ENCODE assay signal across 34 cellular contexts in the genomic region with DNA sequence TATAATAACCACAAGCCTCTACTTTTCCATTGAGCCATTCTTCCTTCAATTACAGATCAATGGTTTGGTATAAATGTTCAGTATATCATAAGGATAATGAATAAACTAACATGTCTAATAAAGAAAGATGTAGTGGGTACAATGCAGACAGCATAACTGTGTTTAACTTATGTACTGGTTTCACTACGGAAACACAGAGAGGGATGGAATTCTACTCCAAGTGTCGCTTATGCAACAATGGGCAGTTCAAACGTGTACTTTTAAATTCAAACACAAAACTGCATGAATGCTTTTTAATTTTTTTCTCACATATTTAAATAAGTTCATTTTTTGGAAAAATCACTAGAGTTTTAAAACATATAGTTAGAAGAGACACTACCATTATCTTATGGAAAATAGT.
"Had no signal": no experiment of that assay in that cellular context is flagged by ENCODE, and none has a peak within 500 bp of the region (broad histone marks: within the 10 kb centered on the region; RNA-seq: fewer than 3 reads in every experiment).

No MANE protein-coding gene starts in this region.

- DNase-seq: activated CD4-positive, alpha-beta T cell treated with anti-CD3 and anti-CD28 coated beads for 1 hour; activated CD4-positive, alpha-beta T cell treated with anti-CD3 and anti-CD28 coated beads for 4 hours; activated CD4-positive, alpha-beta T cell treated with anti-CD3 and anti-CD28 coated beads, Interleukin-2, amount 10 ng/mL, durations not matched to agents 7 days and 5 days; activated CD4-positive, alpha-beta T cell treated with anti-CD3 and anti-CD28 coated beads, Interleukin-2, amount 50 U/mL, for 4 hours; activated CD8-positive, alpha-beta memory T cell treated with anti-CD3 and anti-CD28 coated beads for 24 hours; activated CD8-positive, alpha-beta memory T cell treated with anti-CD3 and anti-CD28 coated beads, Interleukin-2, amount 50 U/mL, for 4 hours; activated CD8-positive, alpha-beta T cell treated with anti-CD3 and anti-CD28 coated beads for 36 hours; activated effector memory CD4-positive, alpha-beta T cell treated with anti-CD3 and anti-CD28 coated beads, Interleukin-2, amount 50 U/mL, for 16 hours; activated naive CD4-positive, alpha-beta T cell treated with anti-CD3 and anti-CD28 coated beads for 36 hours; activated naive CD8-positive, alpha-beta T cell treated with anti-CD3 and anti-CD28 coated beads for 36 hours; activated naive CD8-positive, alpha-beta T cell treated with anti-CD3 and anti-CD28 coated beads, Interleukin-2, amount 50 U/mL, for 24 hours; activated T-cell treated with anti-CD3 and anti-CD28 coated beads, Interleukin-2, amount 50 U/mL, for 1 hour; activated T-cell treated with anti-CD3 and anti-CD28 coated beads, Interleukin-2, amount 50 U/mL, for 48 hours; adrenal gland; effector CD4-positive, alpha-beta T cell; effector memory CD8-positive, alpha-beta T cell; erythroblast; foreskin keratinocyte; gastrocnemius medialis; glutamatergic neuron; T-helper 1 cell; T-helper 17 cell; T1000 had no signal

- H3K27me3 ChIP-seq: adrenal gland, ascending aorta, esophagus muscularis mucosa, foreskin keratinocyte, gastrocnemius medialis had no signal

- H3K4me1 Mint-ChIP-seq: activated CD4-positive, alpha-beta T cell treated with anti-CD3 and anti-CD28 coated beads, Interleukin-2, amount 10 ng/mL, durations not matched to agents 7 days and 5 days; activated naive CD4-positive, alpha-beta T cell treated with anti-CD3 and anti-CD28 coated beads, Interleukin-2, amount 50 U/mL, for 24 hours; activated naive CD8-positive, alpha-beta T cell treated with anti-CD3 and anti-CD28 coated beads for 36 hours; central memory CD8-positive, alpha-beta T cell; T-helper 17 cell had no signal

- FAIRE-seq: bronchial epithelial cell had no signal

- H3K4me1 ChIP-seq: ascending aorta, foreskin keratinocyte, gastrocnemius medialis had no signal

- H3K27ac Mint-ChIP-seq: activated CD4-positive, alpha-beta T cell treated with anti-CD3 and anti-CD28 coated beads, Interleukin-2, amount 10 ng/mL, durations not matched to agents 7 days and 5 days; activated CD8-positive, alpha-beta T cell treated with anti-CD3 and anti-CD28 coated beads for 36 hours; activated naive CD4-positive, alpha-beta T cell treated with anti-CD3 and anti-CD28 coated beads for 36 hours; activated naive CD4-positive, alpha-beta T cell treated with anti-CD3 and anti-CD28 coated beads, Interleukin-2, amount 50 U/mL, for 24 hours; activated naive CD8-positive, alpha-beta T cell treated with anti-CD3 and anti-CD28 coated beads for 36 hours; activated naive CD8-positive, alpha-beta T cell treated with anti-CD3 and anti-CD28 coated beads, Interleukin-2, amount 50 U/mL, for 24 hours; activated T-helper 1 cell treated with anti-CD3 and anti-CD28 coated beads, Interleukin-12 subunit alpha, Interleukin-12 subunit beta, Interleukin-2, Interleukin-4 antibody, amounts not matched to agents 30 ng/mL and 10 ng/mL and 1 ng/mL, durations not matched to agents 14 hours and 24 hours and 36 hours; activated T-helper 2 cell treated with anti-CD3 and anti-CD28 coated beads, Interferon-gamma antibody, Interleukin-2, Interleukin-4, amounts not matched to agents 10 μg/mL and 5 μg/mL and 100 μg/mL, durations not matched to agents 14 hours and 24 hours and 36 hours; brain; dendritic cell treated with granulocyte-macrophage colony-stimulating factor and Interleukin-4, amounts not matched to agents 40 ng/mL and 50 ng/mL, for 4 days; effector memory CD8-positive, alpha-beta T cell; T-helper 17 cell; T-helper 2 cell treated with Interferon-gamma antibody and Interleukin-4, amounts not matched to agents 5 μg/mL and 100 μg/mL, for 36 hours had no signal

- H3K9me3 ChIP-seq: adrenal gland, ascending aorta, esophagus muscularis mucosa, gastrocnemius medialis had no signal

- H3K36me3 Mint-ChIP-seq: activated naive CD4-positive, alpha-beta T cell treated with anti-CD3 and anti-CD28 coated beads, Interleukin-2, amount 50 U/mL, for 24 hours; activated naive CD8-positive, alpha-beta T cell treated with anti-CD3 and anti-CD28 coated beads for 36 hours; brain had no signal

- ATAC-seq: activated CD8-positive, alpha-beta T cell treated with anti-CD3 and anti-CD28 coated beads for 36 hours; activated naive CD8-positive, alpha-beta T cell treated with anti-CD3 and anti-CD28 coated beads, Interleukin-2, amount 50 U/mL, for 24 hours; effector memory CD8-positive, alpha-beta T cell; foreskin keratinocyte; gastrocnemius medialis; T-helper 17 cell had no signal

- H3K9me3 Mint-ChIP-seq: activated CD4-positive, alpha-beta T cell treated with anti-CD3 and anti-CD28 coated beads, Interleukin-2, amount 10 ng/mL, durations not matched to agents 7 days and 5 days; activated CD8-positive, alpha-beta T cell treated with anti-CD3 and anti-CD28 coated beads for 36 hours; activated naive CD4-positive, alpha-beta T cell treated with anti-CD3 and anti-CD28 coated beads for 36 hours; activated naive CD4-positive, alpha-beta T cell treated with anti-CD3 and anti-CD28 coated beads, Interleukin-2, amount 50 U/mL, for 24 hours; activated naive CD8-positive, alpha-beta T cell treated with anti-CD3 and anti-CD28 coated beads for 36 hours; activated T-helper 1 cell treated with anti-CD3 and anti-CD28 coated beads, Interleukin-12 subunit alpha, Interleukin-12 subunit beta, Interleukin-2, Interleukin-4 antibody, amounts not matched to agents 30 ng/mL and 10 ng/mL and 1 ng/mL, durations not matched to agents 14 hours and 24 hours and 36 hours; activated T-helper 2 cell treated with anti-CD3 and anti-CD28 coated beads, Interferon-gamma antibody, Interleukin-2, Interleukin-4, amounts not matched to agents 10 μg/mL and 5 μg/mL and 100 μg/mL, durations not matched to agents 14 hours and 24 hours and 36 hours; brain; central memory CD8-positive, alpha-beta T cell; dendritic cell treated with granulocyte-macrophage colony-stimulating factor and Interleukin-4, amounts not matched to agents 40 ng/mL and 50 ng/mL, for 4 days; T-helper 2 cell treated with Interferon-gamma antibody and Interleukin-4, amounts not matched to agents 5 μg/mL and 100 μg/mL, for 36 hours had no signal

- H3K4me3 ChIP-seq: adrenal gland, ascending aorta, coronary artery, esophagus muscularis mucosa, gastrocnemius medialis had no signal

- H3K36me3 ChIP-seq: adrenal gland, ascending aorta, esophagus muscularis mucosa, gastrocnemius medialis had no signal

- H3K27ac ChIP-seq: adrenal gland, ascending aorta, coronary artery, esophagus muscularis mucosa, foreskin keratinocyte, gastrocnemius medialis had no signal

- H3K4me3 Mint-ChIP-seq: activated CD4-positive, alpha-beta T cell treated with anti-CD3 and anti-CD28 coated beads, Interleukin-2, amount 10 ng/mL, durations not matched to agents 7 days and 5 days; activated CD8-positive, alpha-beta T cell treated with anti-CD3 and anti-CD28 coated beads for 36 hours; activated naive CD4-positive, alpha-beta T cell treated with anti-CD3 and anti-CD28 coated beads for 36 hours; activated naive CD4-positive, alpha-beta T cell treated with anti-CD3 and anti-CD28 coated beads, Interleukin-2, amount 50 U/mL, for 24 hours; activated naive CD8-positive, alpha-beta T cell treated with anti-CD3 and anti-CD28 coated beads for 36 hours; activated naive CD8-positive, alpha-beta T cell treated with anti-CD3 and anti-CD28 coated beads, Interleukin-2, amount 50 U/mL, for 24 hours; activated T-helper 1 cell treated with anti-CD3 and anti-CD28 coated beads, Interleukin-12 subunit alpha, Interleukin-12 subunit beta, Interleukin-2, Interleukin-4 antibody, amounts not matched to agents 30 ng/mL and 10 ng/mL and 1 ng/mL, durations not matched to agents 14 hours and 24 hours and 36 hours; brain; central memory CD8-positive, alpha-beta T cell; dendritic cell treated with granulocyte-macrophage colony-stimulating factor and Interleukin-4, amounts not matched to agents 40 ng/mL and 50 ng/mL, for 4 days; effector memory CD8-positive, alpha-beta T cell; T-helper 17 cell; T-helper 2 cell treated with Interferon-gamma antibody and Interleukin-4, amounts not matched to agents 5 μg/mL and 100 μg/mL, for 36 hours had no signal

- H3K27me3 Mint-ChIP-seq: activated CD4-positive, alpha-beta T cell treated with anti-CD3 and anti-CD28 coated beads, Interleukin-2, amount 10 ng/mL, durations not matched to agents 7 days and 5 days; activated CD8-positive, alpha-beta T cell treated with anti-CD3 and anti-CD28 coated beads for 36 hours; activated naive CD4-positive, alpha-beta T cell treated with anti-CD3 and anti-CD28 coated beads, Interleukin-2, amount 50 U/mL, for 24 hours; activated naive CD8-positive, alpha-beta T cell treated with anti-CD3 and anti-CD28 coated beads for 36 hours; activated naive CD8-positive, alpha-beta T cell treated with anti-CD3 and anti-CD28 coated beads, Interleukin-2, amount 50 U/mL, for 24 hours; central memory CD8-positive, alpha-beta T cell; dendritic cell treated with granulocyte-macrophage colony-stimulating factor and Interleukin-4, amounts not matched to agents 40 ng/mL and 50 ng/mL, for 4 days; effector memory CD8-positive, alpha-beta T cell; T-helper 17 cell had no signal
